In the genomic region with DNA sequence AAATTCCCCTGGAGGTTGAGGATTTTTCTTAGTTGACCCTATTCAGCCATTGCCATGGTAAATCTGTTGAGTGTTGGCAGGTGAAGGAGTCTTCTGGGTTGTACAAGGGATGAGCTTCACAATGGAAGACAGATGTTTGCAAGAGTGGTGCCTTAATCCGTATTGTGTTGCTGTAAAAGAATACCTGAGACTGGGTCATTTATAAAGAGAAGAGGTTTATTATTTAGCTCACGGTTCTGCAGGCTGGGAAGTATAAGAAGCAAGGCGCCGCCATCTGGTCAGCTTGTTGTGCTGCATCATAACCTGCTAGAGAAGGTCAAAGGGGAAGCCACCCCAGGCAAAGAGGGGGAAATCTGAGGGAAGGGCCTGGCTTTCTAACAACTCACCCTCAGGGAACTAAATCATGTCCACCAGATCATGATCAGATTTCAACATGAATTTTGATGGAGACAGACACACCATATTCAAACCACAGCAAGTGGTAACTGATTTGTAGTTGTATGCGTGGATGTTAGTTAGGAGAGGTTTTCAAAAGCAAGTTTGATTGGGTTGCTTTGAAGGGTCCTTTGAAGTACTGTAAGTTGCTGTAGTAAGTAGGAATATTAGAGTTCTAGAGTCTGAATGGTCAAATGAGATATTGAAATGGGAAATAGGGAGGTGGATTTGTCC, we compare ENCODE assay signal across 8 cellular contexts. TPM values are rescaled to one million over a fixed set of nuclear protein-coding genes. Genes with fewer than 3 reads are reported as not detected.
DNase-seq lines count a peak whose midpoint lies in the region; ATAC-seq and TF ChIP-seq lines count a peak whose summit lies in the region.

No MANE protein-coding gene starts in this region.

- TF ChIP-seq CTCF in HEK293 (tag by site-specific recombination; IDR thresholded peaks at IDR 0.05), result peak; percentile 44; the same call in 1 of the 2 replicates

- intact Hi-C loops in activated CD4-positive, alpha-beta T cell treated with anti-CD3 and anti-CD28 coated beads, Interleukin-2, amount 10 ng/mL, durations not matched to agents 24 days and 14 days (cut with micrococcal nuclease), result loop anchor here (1.0 to 10.0 kb wide), 8 partner anchors 20 to 684 kb away; a partner anchor contains a TSS

- H3K27ac ChIP-seq in HEK293 (ENCODE audit: extremely low read depth, low read depth, low read length) (no peak overlapping the region), mesenchymal stem cell (ENCODE audit: low read length, poor library complexity, severe bottlenecking) (no peak overlapping the region)
- no peak overlapping the region for H3K27ac ChIP-seq in effector memory CD4-positive, alpha-beta T cell (ENCODE audit: insufficient read depth, low read length, poor library complexity, severe bottlenecking)

- 19% methylated on average over 5 of the region's 5 CpGs for WGBS in mesenchymal stem cell

- POLR2A ChIA-PET in HEK293 (lab: Yijun Ruan, JAX), result interaction anchor here (0.6 to 3.3 kb wide), 3 partner anchors 30 to 208 kb away, joined by 3 to 13 read pairs (median 5); no protein-coding TSS in a partner anchor

- H3K23ac ChIP-seq in mesenchymal stem cell (ENCODE audit: low read length in 2 of 2), result no peak overlapping the region

- no peak overlapping the region for H3K4me3 Mint-ChIP-seq in activated CD4-positive, alpha-beta T cell treated with anti-CD3 and anti-CD28 coated beads, Interleukin-2, amount 10 ng/mL, durations not matched to agents 24 days and 14 days

- H3K9me3 Mint-ChIP-seq in activated CD4-positive, alpha-beta T cell treated with anti-CD3 and anti-CD28 coated beads, Interleukin-2, amount 10 ng/mL, durations not matched to agents 24 days and 14 days, result no peaks in the 10 kb centered on the region

- H3K9me3 ChIP-seq in HEK293 (ENCODE audit: control insufficient read depth, insufficient read depth, low read depth, low read length) (no peaks in the 10 kb centered on the region), mesenchymal stem cell (ENCODE audit: control insufficient read depth, low read length) (no peaks in the 10 kb centered on the region)
- no peaks in the 10 kb centered on the region for H3K9me3 ChIP-seq in effector memory CD4-positive, alpha-beta T cell (ENCODE audit: control insufficient read depth, low read length)

- peaks cover 2% of the 10 kb centered on the region for H3K27me3 Mint-ChIP-seq in activated CD4-positive, alpha-beta T cell treated with anti-CD3 and anti-CD28 coated beads, Interleukin-2, amount 10 ng/mL, durations not matched to agents 24 days and 14 days

- no peak for ATAC-seq in GM21737 (IDR thresholded peaks at IDR 0.05; ENCODE audit: unreplicated experiment)

- peaks cover 11% of the 10 kb centered on the region for H3K4me1 Mint-ChIP-seq in activated CD4-positive, alpha-beta T cell treated with anti-CD3 and anti-CD28 coated beads, Interleukin-2, amount 10 ng/mL, durations not matched to agents 24 days and 14 days

- no peaks in the 10 kb centered on the region for H3K36me3 Mint-ChIP-seq in activated CD4-positive, alpha-beta T cell treated with anti-CD3 and anti-CD28 coated beads, Interleukin-2, amount 10 ng/mL, durations not matched to agents 24 days and 14 days (ENCODE audit: low read depth)

- H2AK5ac ChIP-seq in mesenchymal stem cell (ENCODE audit: low read length, severe bottlenecking), result no peak overlapping the region

- no peak overlapping the region for H2BK5ac ChIP-seq in mesenchymal stem cell (ENCODE audit: low read depth, low read length, poor library complexity, severe bottlenecking)

- H3K27me3 ChIP-seq in effector memory CD4-positive, alpha-beta T cell (replicated peaks; ENCODE audit: control insufficient read depth, insufficient read depth, low read length, poor library complexity, severe bottlenecking), result no peaks in the 10 kb centered on the region
- no peaks in the 10 kb centered on the region for H3K27me3 ChIP-seq in mesenchymal stem cell (ENCODE audit: control insufficient read depth in 1 of 2, insufficient read depth in 1 of 2, low read length in 2 of 2)

- no peak overlapping the region for H4K91ac ChIP-seq in mesenchymal stem cell (ENCODE audit: low read length)

- H3K36me3 ChIP-seq in HEK293 (ENCODE audit: control insufficient read depth in 2 of 2, insufficient read depth in 1 of 2, low read length in 2 of 2), result no peaks in the 10 kb centered on the region
- no peaks in the 10 kb centered on the region for H3K36me3 ChIP-seq in effector memory CD4-positive, alpha-beta T cell (ENCODE audit: control insufficient read depth, insufficient read depth, low read length)
- peaks cover 0 to 6% of the 10 kb centered on the region in 2 experiments for H3K36me3 ChIP-seq in mesenchymal stem cell (ENCODE audit: control insufficient read depth in 1 of 2, insufficient read depth in 2 of 2, low read depth in 1 of 2, low read length in 2 of 2)

- CTCF ChIA-PET in HEK293 (lab: Yijun Ruan, JAX), result interaction anchor here (0.5 to 5.0 kb wide), 26 partner anchors 9 to 465 kb away, joined by 3 to 47 read pairs (median 3); no protein-coding TSS in a partner anchor

- H3K18ac ChIP-seq in mesenchymal stem cell (ENCODE audit: low read depth in 1 of 2, low read length in 2 of 2), result no peak overlapping the region

- H3K4me2 ChIP-seq in mesenchymal stem cell (ENCODE audit: low read length, poor library complexity, severe bottlenecking), result peak overlapping the region; percentile 51

- peak; percentile 5 for DNase-seq in CMK (ENCODE audit: low read depth)
- peak; percentile 45 for DNase-seq in NCI-H226
- peak; percentile 82 for DNase-seq in activated CD4-positive, alpha-beta T cell treated with anti-CD3 and anti-CD28 coated beads, Interleukin-2, amount 10 ng/mL, durations not matched to agents 24 days and 14 days
- DNase-seq in effector memory CD4-positive, alpha-beta T cell, result peak in 2 of 3 donors; percentile 10 to 31
- peak; percentile 79 for DNase-seq in mesenchymal stem cell
- peak; percentile 8 to 11 for DNase-seq in stimulated activated CD8-positive, alpha-beta memory T cell treated with anti-CD3 and anti-CD28 coated beads, Interleukin-2, amount 100 ng/mL, for 1 hour (ENCODE audit: low read depth in 2 of 2)

- H3K4me1 ChIP-seq in HEK293 (ENCODE audit: control insufficient read depth, insufficient read depth, low read length), result peaks cover 16% of the 10 kb centered on the region
- H3K4me1 ChIP-seq in effector memory CD4-positive, alpha-beta T cell (ENCODE audit: control insufficient read depth, insufficient read depth, low read length, poor library complexity, severe bottlenecking), result no peaks in the 10 kb centered on the region
- peaks cover 3% of the 10 kb centered on the region for H3K4me1 ChIP-seq in mesenchymal stem cell (ENCODE audit: control insufficient read depth, insufficient read depth, low read depth, low read length)

- H2BK120ac ChIP-seq in mesenchymal stem cell (ENCODE audit: low read depth, low read length), result no peak overlapping the region

- H3K14ac ChIP-seq in mesenchymal stem cell (ENCODE audit: low read length in 2 of 2), result no peak overlapping the region

- no peak overlapping the region for H2BK15ac ChIP-seq in mesenchymal stem cell (ENCODE audit: low read depth, poor library complexity, severe bottlenecking)

- no peak overlapping the region for H3K4ac ChIP-seq in mesenchymal stem cell (ENCODE audit: low read depth in 1 of 2, low read length in 2 of 2)

- H4K8ac ChIP-seq in mesenchymal stem cell (ENCODE audit: low read length), result no peak overlapping the region

- no peak overlapping the region for H2BK12ac ChIP-seq in mesenchymal stem cell (ENCODE audit: low read length in 2 of 2)

- H3K27ac Mint-ChIP-seq in activated CD4-positive, alpha-beta T cell treated with anti-CD3 and anti-CD28 coated beads, Interleukin-2, amount 10 ng/mL, durations not matched to agents 24 days and 14 days, result no peak overlapping the region

- H3K4me3 ChIP-seq in HEK293 (ENCODE audit: low read depth, low read length) (peak overlapping the region; percentile 4; the same call in 1 of the 2 replicates), mesenchymal stem cell (ENCODE audit: insufficient read depth in 1 of 2, low read depth in 1 of 2, low read length in 2 of 2) (peak overlapping the region in 1 of 2 experiments; percentile 97)
- H3K4me3 ChIP-seq in effector memory CD4-positive, alpha-beta T cell (ENCODE audit: insufficient read depth, low read depth, low read length, poor library complexity, severe bottlenecking), result no peak overlapping the region

- H3K79me1 ChIP-seq in mesenchymal stem cell (replicated peaks; ENCODE audit: low read length, poor library complexity, severe bottlenecking), result peaks cover 2% of the 10 kb centered on the region

- H2AFZ ChIP-seq in mesenchymal stem cell (ENCODE audit: low read depth, low read length), result no peak overlapping the region

- H3K9ac ChIP-seq in mesenchymal stem cell (ENCODE audit: low read length), result peak overlapping the region; percentile 97

TF ChIP-seq in HEK293, 187 proteins besides CTCF, POLR2A, EP300 and RAD21 (continues in another document):
- TF ChIP-seq ZNF2 (tag by site-specific recombination; IDR thresholded peaks at IDR 0.05), result peak; percentile 20; the same call in 1 of the 2 replicates
- TF ChIP-seq, protein P1, sequence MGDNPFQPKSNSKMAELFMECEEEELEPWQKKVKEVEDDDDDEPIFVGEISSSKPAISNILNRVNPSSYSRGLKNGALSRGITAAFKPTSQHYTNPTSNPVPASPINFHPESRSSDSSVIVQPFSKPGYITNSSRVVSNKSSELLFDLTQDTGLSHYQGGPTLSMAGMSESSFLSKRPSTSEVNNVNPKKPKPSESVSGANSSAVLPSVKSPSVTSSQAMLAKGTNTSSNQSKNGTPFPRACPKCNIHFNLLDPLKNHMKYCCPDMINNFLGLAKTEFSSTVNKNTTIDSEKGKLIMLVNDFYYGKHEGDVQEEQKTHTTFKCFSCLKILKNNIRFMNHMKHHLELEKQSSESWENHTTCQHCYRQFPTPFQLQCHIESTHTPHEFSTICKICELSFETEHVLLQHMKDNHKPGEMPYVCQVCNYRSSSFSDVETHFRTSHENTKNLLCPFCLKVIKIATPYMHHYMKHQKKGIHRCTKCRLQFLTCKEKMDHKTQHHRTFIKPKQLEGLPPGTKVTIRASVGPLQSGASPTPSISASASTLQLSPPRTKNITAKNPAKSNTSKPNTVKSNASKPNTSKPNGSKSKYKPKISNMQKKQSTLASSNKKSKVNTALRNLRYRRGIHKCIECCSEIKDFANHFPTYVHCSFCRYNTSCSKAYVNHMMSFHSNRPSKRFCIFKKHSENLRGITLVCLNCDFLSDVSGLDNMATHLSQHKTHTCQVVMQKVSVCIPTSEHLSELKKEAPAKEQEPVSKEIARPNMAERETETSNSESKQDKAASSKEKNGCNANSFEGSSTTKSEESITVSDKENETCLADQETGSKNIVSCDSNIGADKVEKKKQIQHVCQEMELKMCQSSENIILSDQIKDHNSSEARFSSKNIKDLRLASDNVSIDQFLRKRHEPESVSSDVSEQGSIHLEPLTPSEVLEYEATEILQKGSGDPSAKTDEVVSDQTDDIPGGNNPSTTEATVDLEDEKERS (tag by site-specific recombination; IDR thresholded peaks at IDR 0.05), result no peak
- no peak for TF ChIP-seq ZNF202 (tag by site-specific recombination; IDR thresholded peaks at IDR 0.05; ENCODE audit: borderline replicate concordance)
- no peak for TF ChIP-seq ZNF48 (tag by site-specific recombination; IDR thresholded peaks at IDR 0.05)

RNA-seq across cellular contexts. Expression of a gene that starts 2.5 kb away (rescaled TPM):
- 138 TPM in 2 replicates for total RNA-seq in activated CD4-positive, alpha-beta T cell treated with anti-CD3 and anti-CD28 coated beads, Interleukin-2, amount 10 ng/mL, durations not matched to agents 24 days and 14 days
- polyA plus RNA-seq in mesenchymal stem cell (2013, experiment 1 of 2), result 88.3 TPM
- polyA plus RNA-seq in mesenchymal stem cell (2013, experiment 2 of 2), result 88.8 TPM

Comparison
In these comparisons a context has a peak if more than half of its experiments do, and no peak if none do; other contexts are left out.
1. DNase-seq: peak in every context shown above with its lines; median percentile 82 in activated CD4-positive, alpha-beta T cell treated with anti-CD3 and anti-CD28 coated beads, Interleukin-2, amount 10 ng/mL, durations not matched to agents 24 days and 14 days; 79 in mesenchymal stem cell; 45 in NCI-H226; 20 in effector memory CD4-positive, alpha-beta T cell; 10 in stimulated activated CD8-positive, alpha-beta memory T cell treated with anti-CD3 and anti-CD28 coated beads, Interleukin-2, amount 100 ng/mL, for 1 hour; 5 in CMK.